ENCODE assay signal across 19 cellular contexts in the genomic region with DNA sequence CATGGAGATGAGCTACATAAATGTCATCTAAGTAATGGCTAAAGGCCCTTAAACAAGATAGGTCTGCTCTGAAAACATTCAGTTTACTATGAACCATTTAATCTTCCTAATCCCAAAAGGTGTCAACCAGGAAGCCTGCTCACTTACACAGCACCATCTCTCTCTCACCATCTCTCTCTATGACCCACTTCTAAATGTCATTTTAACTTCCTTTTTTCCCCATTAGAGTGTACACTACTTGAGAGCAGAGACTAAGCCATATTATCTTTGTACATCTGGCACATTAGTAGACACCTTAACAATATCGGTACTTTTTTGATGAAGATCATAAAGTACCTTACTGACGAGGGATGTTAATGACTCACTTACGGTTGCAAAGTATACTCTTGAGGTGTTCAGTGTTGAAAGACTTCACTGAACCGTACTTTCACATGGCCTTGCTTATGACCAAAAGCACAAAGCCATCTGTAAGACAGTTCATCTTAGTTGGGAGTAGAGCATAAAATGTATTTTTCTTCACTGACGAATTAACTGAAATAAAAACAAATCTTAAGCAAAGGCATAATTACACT. TPM values are rescaled to one million over a fixed set of nuclear protein-coding genes. Genes with fewer than 3 reads are reported as not detected.
DNase-seq lines count a peak whose midpoint lies in the region; ATAC-seq, FAIRE-seq and TF ChIP-seq lines count a peak whose summit lies in the region.
"Had no signal": no experiment of that assay in that cellular context is flagged by ENCODE, and none has a peak within 500 bp of the region (broad histone marks: within the 10 kb centered on the region; RNA-seq: fewer than 3 reads in every experiment).

No MANE protein-coding gene starts in this region.

- DNase-seq in SKM-1 treated with dmso at 0.1 percent for 144 hours (lab: John Stamatoyannopoulos, UW; ENCODE audit: unreplicated experiment) (peak; percentile 8), SKM-1 (lab: John Stamatoyannopoulos, UW; ENCODE audit: unreplicated experiment) (no peak), MV-4-11 (lab: John Stamatoyannopoulos, UW) (peak; percentile 17), ascending aorta (ENCODE audit: low spot score in 2 of 2) (no peak), small intestine (peak; percentile 3), osteoblast (ENCODE audit: insufficient read length, low spot score, missing footprints) (no peak), COR-L47 (lab: John Stamatoyannopoulos, UW) (no peak)
- DNase-seq: DMS153, foreskin melanocyte, hypothalamus, NCI-H1048, NCI-H2171, T1000 had no signal

- intact Hi-C loops in ascending aorta (cut with DNase I), result no loop called here

- H3K36me3 ChIP-seq in ascending aorta, result peaks cover 5 to 7% of the 10 kb centered on the region in 2 donors
- no peaks in the 10 kb centered on the region for H3K36me3 ChIP-seq in small intestine (ENCODE audit: control insufficient read depth in 2 of 2, insufficient read depth in 2 of 2, low read length in 2 of 2)
- H3K36me3 ChIP-seq in osteoblast (ENCODE audit: insufficient read depth, low read length), result no peaks in the 10 kb centered on the region

- no peaks in the 10 kb centered on the region for H3K27me3 ChIP-seq in ascending aorta
- no peaks in the 10 kb centered on the region for H3K27me3 ChIP-seq in small intestine (ENCODE audit: control insufficient read depth in 2 of 2, insufficient read depth in 2 of 2, low read length in 2 of 2)
- H3K27me3 ChIP-seq in osteoblast (ENCODE audit: insufficient read depth, low read length), result no peaks in the 10 kb centered on the region
- H3K27me3 ChIP-seq: BLaER1 had no signal

- peaks cover 21% of the 10 kb centered on the region for H4K20me1 ChIP-seq in osteoblast (ENCODE audit: insufficient read depth, low read length)

- H2AFZ ChIP-seq in osteoblast (ENCODE audit: low read length), result no peak overlapping the region

- 62 to 74% (median 66%) methylated on average over 5 of the region's 5 CpGs for WGBS in small intestine, 3 donors

- no peak overlapping the region for H3K4me2 ChIP-seq in osteoblast (ENCODE audit: insufficient read depth, low read length)
- H3K4me2 ChIP-seq: A549, BLaER1 had no signal

- peaks cover 0 to 37% of the 10 kb centered on the region in 2 donors for H3K4me1 ChIP-seq in ascending aorta
- H3K4me1 ChIP-seq in small intestine (ENCODE audit: control insufficient read depth in 2 of 2, insufficient read depth in 1 of 2, low read depth in 1 of 2, low read length in 1 of 2), result no peaks in the 10 kb centered on the region
- H3K4me1 ChIP-seq in osteoblast (ENCODE audit: insufficient read depth, low read length), result peaks cover 12% of the 10 kb centered on the region

- H3K4me3 ChIP-seq in ascending aorta (no peak overlapping the region), small intestine (ENCODE audit: low read depth in 1 of 2, low read length in 2 of 2) (no peak overlapping the region), osteoblast (ENCODE audit: insufficient read depth, low read length) (no peak overlapping the region)
- H3K4me3 ChIP-seq: A549, BLaER1 had no signal

- TF ChIP-seq CTCF in ascending aorta (IDR thresholded peaks at IDR 0.05) (no peak), osteoblast (IDR thresholded peaks at IDR 0.05; ENCODE audit: extremely low read depth, low read depth, low read length) (no peak)

- FAIRE-seq in small intestine (lab: Jason Lieb, UNC), result no peak
- FAIRE-seq: A549, endothelial cell of umbilical vein, H1, RCC 7860 had no signal

- H3K79me2 ChIP-seq in osteoblast (ENCODE audit: insufficient read depth, low read length), result peaks cover 58% of the 10 kb centered on the region

- H3K9me3 ChIP-seq in ascending aorta, result no peaks in the 10 kb centered on the region
- H3K9me3 ChIP-seq in small intestine (ENCODE audit: control insufficient read depth, low read depth), result no peaks in the 10 kb centered on the region
- H3K9me3 ChIP-seq in osteoblast (ENCODE audit: low read depth, low read length), result no peaks in the 10 kb centered on the region
- H3K9me3 ChIP-seq: A549, BLaER1 had no signal

- peak overlapping the region; percentile 9 to 48 for H3K27ac ChIP-seq in ascending aorta
- no peak overlapping the region for H3K27ac ChIP-seq in small intestine (ENCODE audit: low read depth in 1 of 2, low read length in 1 of 2)
- no peak overlapping the region for H3K27ac ChIP-seq in osteoblast (ENCODE audit: low read depth, low read length)
- H3K27ac ChIP-seq: A549, BLaER1 had no signal

- ATAC-seq in HG02973 (IDR thresholded peaks at IDR 0.05; ENCODE audit: unreplicated experiment), result no peak
- ATAC-seq: A549 had no signal

RNA-seq across cellular contexts. Expression of a gene that starts 25.4 kb away (rescaled TPM):
- total RNA-seq in ascending aorta (36.6 TPM), osteoblast (15.0 and 16.3 TPM in 2 replicates)
- 10 to 100 TPM in 2 of 3 donors, 1 to 10 TPM in 1; 10.0 to 12.7 (median 11.7) TPM for polyA plus RNA-seq in small intestine

RNA-seq across cellular contexts. Expression of a gene that starts 40.1 kb away (rescaled TPM):
- total RNA-seq in ascending aorta, result 106 TPM
- polyA plus RNA-seq in small intestine, result 10 to 100 TPM; 72.2 to 98.8 (median 74.0) TPM
- 63.6 and 66.2 TPM in 2 replicates for total RNA-seq in osteoblast

Comparison
In these comparisons a context has a peak if more than half of its experiments do, and no peak if none do; other contexts are left out.
1. DNase-seq: peak in SKM-1 treated with dmso at 0.1 percent for 144 hours (single experiment), MV-4-11 (single experiment) and small intestine (single experiment); none in SKM-1 (single experiment), ascending aorta (0 of 2), osteoblast (single experiment) and COR-L47 (single experiment).
2. H3K27ac ChIP-seq: peak in ascending aorta (2 of 2); none in small intestine (0 of 2) and osteoblast (single experiment).